Comparison of ENCODE assay signal across 24 cellular contexts in the genomic region with DNA sequence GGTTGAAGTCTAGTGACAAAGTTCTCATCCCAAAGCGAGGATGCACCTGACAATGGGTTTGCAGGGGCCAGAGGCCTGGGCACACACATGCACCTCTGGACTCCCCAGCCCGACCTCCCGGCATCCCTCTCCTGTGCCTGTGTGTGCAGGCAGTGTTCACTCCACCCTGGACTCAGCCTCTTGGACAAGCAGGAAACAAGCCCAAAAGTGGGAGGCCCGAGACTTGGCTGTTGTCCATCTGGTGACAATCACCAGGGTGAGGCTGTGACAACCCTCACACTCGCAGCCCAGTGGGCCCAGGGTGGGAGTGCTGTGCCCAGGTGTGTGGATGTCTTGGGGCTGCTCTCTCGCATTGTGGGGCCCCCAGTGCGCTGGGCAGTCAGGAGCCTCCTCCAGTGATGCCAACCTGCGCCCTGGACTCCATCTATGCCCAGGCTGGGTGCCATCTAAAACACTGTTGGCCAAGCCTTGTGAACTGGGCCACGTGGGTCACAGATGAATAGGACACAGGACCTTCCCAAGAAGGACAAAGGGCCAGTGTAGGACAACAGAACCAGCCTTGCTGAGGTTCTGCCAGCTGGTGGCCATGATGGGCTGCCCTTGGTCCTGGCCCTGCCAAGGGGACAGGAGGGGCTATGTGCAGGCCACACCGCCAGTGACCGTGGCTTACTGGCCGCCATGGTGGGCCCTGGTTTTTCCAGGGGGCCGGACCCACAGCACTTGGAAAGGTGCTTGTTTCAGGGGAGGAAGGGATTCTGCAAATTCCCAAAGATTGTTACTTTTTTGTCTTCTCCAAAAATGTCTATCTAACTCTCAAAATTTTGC.
"Had no signal": no experiment of that assay in that cellular context is flagged by ENCODE, and none has a peak within 500 bp of the region (broad histone marks: within the 10 kb centered on the region; RNA-seq: fewer than 3 reads in every experiment).

No MANE protein-coding gene starts in this region.

- ATAC-seq: activated CD4-positive, alpha-beta T cell treated with anti-CD3 and anti-CD28 coated beads for 36 hours; activated naive CD8-positive, alpha-beta T cell treated with anti-CD3 and anti-CD28 coated beads, Interleukin-2, amount 50 U/mL, for 24 hours; esophagus mucosa; left colon; psoas muscle; right cardiac atrium; SK-N-SH treated with all-trans-retinoic acid at 6 μM for 48 hours; T-cell; WTC11 had no signal

- H3K4me3 ChIP-seq: colonic mucosa, lung, psoas muscle, thyroid gland, vagina had no signal

- H3K36me3 ChIP-seq: colonic mucosa, thyroid gland, vagina had no signal

- H3K27me3 ChIP-seq: colonic mucosa, thyroid gland, vagina had no signal

- H3K4me1 Mint-ChIP-seq: activated naive CD8-positive, alpha-beta T cell treated with anti-CD3 and anti-CD28 coated beads, Interleukin-2, amount 50 U/mL, for 24 hours; WTC11 had no signal

- H3K27ac ChIP-seq: colonic mucosa, psoas muscle, thyroid gland, vagina had no signal

- H3K27me3 Mint-ChIP-seq: activated CD4-positive, alpha-beta memory T cell treated with anti-CD3 and anti-CD28 coated beads for 36 hours; activated CD4-positive, alpha-beta T cell treated with anti-CD3 and anti-CD28 coated beads for 36 hours; activated naive CD8-positive, alpha-beta T cell treated with anti-CD3 and anti-CD28 coated beads, Interleukin-2, amount 50 U/mL, for 24 hours; activated T-cell treated with anti-CD3 and anti-CD28 coated beads, Interleukin-2, amount 50 U/mL, for 24 hours; T-cell had no signal

- H3K27ac Mint-ChIP-seq: activated CD4-positive, alpha-beta memory T cell treated with anti-CD3 and anti-CD28 coated beads for 36 hours; activated CD4-positive, alpha-beta T cell treated with anti-CD3 and anti-CD28 coated beads for 36 hours; activated naive CD4-positive, alpha-beta T cell treated with anti-CD3 and anti-CD28 coated beads for 36 hours; activated naive CD8-positive, alpha-beta T cell treated with anti-CD3 and anti-CD28 coated beads, Interleukin-2, amount 50 U/mL, for 24 hours; activated T-cell treated with anti-CD3 and anti-CD28 coated beads, Interleukin-2, amount 50 U/mL, for 24 hours; activated T-helper 2 cell treated with anti-CD3 and anti-CD28 coated beads, Interferon-gamma antibody, Interleukin-2, Interleukin-4, amounts not matched to agents 10 μg/mL and 5 μg/mL and 100 μg/mL, durations not matched to agents 14 hours and 24 hours and 36 hours; mesothelial cell of epicardium; nephron progenitor cell; T-cell; WTC11 had no signal

- H3K9me3 Mint-ChIP-seq: activated CD4-positive, alpha-beta memory T cell treated with anti-CD3 and anti-CD28 coated beads for 36 hours; activated naive CD4-positive, alpha-beta T cell treated with anti-CD3 and anti-CD28 coated beads for 36 hours; activated naive CD8-positive, alpha-beta T cell treated with anti-CD3 and anti-CD28 coated beads, Interleukin-2, amount 50 U/mL, for 24 hours; activated T-cell treated with anti-CD3 and anti-CD28 coated beads, Interleukin-2, amount 50 U/mL, for 24 hours; activated T-helper 2 cell treated with anti-CD3 and anti-CD28 coated beads, Interferon-gamma antibody, Interleukin-2, Interleukin-4, amounts not matched to agents 10 μg/mL and 5 μg/mL and 100 μg/mL, durations not matched to agents 14 hours and 24 hours and 36 hours; mesothelial cell of epicardium; nephron progenitor cell; T-cell had no signal

- H3K36me3 Mint-ChIP-seq: activated CD4-positive, alpha-beta memory T cell treated with anti-CD3 and anti-CD28 coated beads for 36 hours; brain; mesothelial cell of epicardium; T-cell had no signal

- H3K4me1 ChIP-seq: colonic mucosa, psoas muscle, vagina had no signal

- H3K4me3 Mint-ChIP-seq: activated CD4-positive, alpha-beta memory T cell treated with anti-CD3 and anti-CD28 coated beads for 36 hours; activated CD4-positive, alpha-beta T cell treated with anti-CD3 and anti-CD28 coated beads for 36 hours; activated naive CD4-positive, alpha-beta T cell treated with anti-CD3 and anti-CD28 coated beads for 36 hours; activated naive CD8-positive, alpha-beta T cell treated with anti-CD3 and anti-CD28 coated beads, Interleukin-2, amount 50 U/mL, for 24 hours; activated T-cell treated with anti-CD3 and anti-CD28 coated beads, Interleukin-2, amount 50 U/mL, for 24 hours; brain; mesothelial cell of epicardium; nephron progenitor cell; T-cell; WTC11 had no signal

- DNase-seq: activated CD4-positive, alpha-beta memory T cell treated with anti-CD3 and anti-CD28 coated beads for 36 hours; activated CD4-positive, alpha-beta T cell treated with anti-CD3 and anti-CD28 coated beads for 36 hours; activated naive CD4-positive, alpha-beta T cell treated with anti-CD3 and anti-CD28 coated beads for 36 hours; activated naive CD8-positive, alpha-beta T cell treated with anti-CD3 and anti-CD28 coated beads, Interleukin-2, amount 50 U/mL, for 24 hours; activated T-cell treated with anti-CD3 and anti-CD28 coated beads, Interleukin-2, amount 50 U/mL, for 24 hours; central memory CD4-positive, alpha-beta T cell; colonic mucosa; effector CD4-positive, alpha-beta T cell; left colon; nephron progenitor cell; psoas muscle; right cardiac atrium; small intestine; stimulated activated CD4-positive, alpha-beta T cell treated with anti-CD3 and anti-CD28 coated beads, Interleukin-4, amount 100 ng/mL, for 1 hour; thyroid gland had no signal

- H3K9me3 ChIP-seq: colonic mucosa, psoas muscle, thyroid gland, vagina had no signal
